ENCODE assay signal across 1 cellular context in the genomic region with DNA sequence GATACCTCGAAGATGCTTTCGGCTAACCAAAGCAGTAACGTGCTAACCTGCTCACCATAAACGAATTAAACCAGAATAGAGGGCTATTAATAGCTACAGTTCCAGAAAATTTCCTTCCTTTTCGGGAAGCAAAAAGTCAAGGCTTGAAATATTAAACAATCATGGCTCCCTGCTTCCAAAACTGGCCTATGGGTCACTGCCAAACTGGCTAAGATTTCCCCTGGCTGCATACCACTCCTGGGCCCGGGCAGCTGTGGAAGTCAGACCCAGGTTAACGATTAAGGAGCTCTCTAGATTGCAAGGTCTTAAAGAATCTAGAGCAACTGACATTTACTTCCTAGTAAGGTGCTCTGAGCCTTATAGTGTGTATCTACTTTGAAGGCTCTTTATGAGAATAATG.
TF ChIP-seq lines count a peak whose summit lies in the region.

No MANE protein-coding gene starts in this region.

TF ChIP-seq in SK-N-SH, 30 proteins besides CTCF, POLR2A, EP300 and RAD21 (continued from another document):
- TF ChIP-seq, protein P1, sequence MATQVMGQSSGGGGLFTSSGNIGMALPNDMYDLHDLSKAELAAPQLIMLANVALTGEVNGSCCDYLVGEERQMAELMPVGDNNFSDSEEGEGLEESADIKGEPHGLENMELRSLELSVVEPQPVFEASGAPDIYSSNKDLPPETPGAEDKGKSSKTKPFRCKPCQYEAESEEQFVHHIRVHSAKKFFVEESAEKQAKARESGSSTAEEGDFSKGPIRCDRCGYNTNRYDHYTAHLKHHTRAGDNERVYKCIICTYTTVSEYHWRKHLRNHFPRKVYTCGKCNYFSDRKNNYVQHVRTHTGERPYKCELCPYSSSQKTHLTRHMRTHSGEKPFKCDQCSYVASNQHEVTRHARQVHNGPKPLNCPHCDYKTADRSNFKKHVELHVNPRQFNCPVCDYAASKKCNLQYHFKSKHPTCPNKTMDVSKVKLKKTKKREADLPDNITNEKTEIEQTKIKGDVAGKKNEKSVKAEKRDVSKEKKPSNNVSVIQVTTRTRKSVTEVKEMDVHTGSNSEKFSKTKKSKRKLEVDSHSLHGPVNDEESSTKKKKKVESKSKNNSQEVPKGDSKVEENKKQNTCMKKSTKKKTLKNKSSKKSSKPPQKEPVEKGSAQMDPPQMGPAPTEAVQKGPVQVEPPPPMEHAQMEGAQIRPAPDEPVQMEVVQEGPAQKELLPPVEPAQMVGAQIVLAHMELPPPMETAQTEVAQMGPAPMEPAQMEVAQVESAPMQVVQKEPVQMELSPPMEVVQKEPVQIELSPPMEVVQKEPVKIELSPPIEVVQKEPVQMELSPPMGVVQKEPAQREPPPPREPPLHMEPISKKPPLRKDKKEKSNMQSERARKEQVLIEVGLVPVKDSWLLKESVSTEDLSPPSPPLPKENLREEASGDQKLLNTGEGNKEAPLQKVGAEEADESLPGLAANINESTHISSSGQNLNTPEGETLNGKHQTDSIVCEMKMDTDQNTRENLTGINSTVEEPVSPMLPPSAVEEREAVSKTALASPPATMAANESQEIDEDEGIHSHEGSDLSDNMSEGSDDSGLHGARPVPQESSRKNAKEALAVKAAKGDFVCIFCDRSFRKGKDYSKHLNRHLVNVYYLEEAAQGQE (IDR thresholded peaks at IDR 0.05; ENCODE audit: low read depth, low read length): no peak
- TF ChIP-seq GABPA (IDR thresholded peaks at IDR 0.05; ENCODE audit: low read depth): no peak
- TF ChIP-seq, protein P2, sequence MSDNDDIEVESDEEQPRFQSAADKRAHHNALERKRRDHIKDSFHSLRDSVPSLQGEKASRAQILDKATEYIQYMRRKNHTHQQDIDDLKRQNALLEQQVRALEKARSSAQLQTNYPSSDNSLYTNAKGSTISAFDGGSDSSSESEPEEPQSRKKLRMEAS (IDR thresholded peaks at IDR 0.05; ENCODE audit: low read depth): no peak
